12 cellular contexts compared by ENCODE assay signal in genomic region chr10:103543617-103544525, GRCh38. TPM values are rescaled to one million over a fixed set of nuclear protein-coding genes. Genes with fewer than 3 reads are reported as not detected.
DNase-seq lines count a peak whose midpoint lies in the region; ATAC-seq and TF ChIP-seq lines count a peak whose summit lies in the region.
"Had no signal": no experiment of that assay in that cellular context is flagged by ENCODE, and none has a peak within 500 bp of the region (broad histone marks: within the 10 kb centered on the region; RNA-seq: fewer than 3 reads in every experiment).

No MANE protein-coding gene starts in this region.

- H3K27me3 ChIP-seq in mesendoderm (ENCODE audit: insufficient read depth, low read length, poor library complexity), result no peaks in the 10 kb centered on the region

- H3K23ac ChIP-seq in mesendoderm (ENCODE audit: low read length), result no peak overlapping the region

- no peak overlapping the region for H2BK5ac ChIP-seq in mesendoderm (ENCODE audit: low read length)

- H3K56ac ChIP-seq in mesendoderm (ENCODE audit: low read length), result no peak overlapping the region

- no peak overlapping the region for H4K5ac ChIP-seq in mesendoderm (ENCODE audit: low read length)

- no peaks in the 10 kb centered on the region for H3K79me2 ChIP-seq in mesendoderm (ENCODE audit: control insufficient read depth, insufficient read depth, low read length)

- H3K27ac ChIP-seq in mesendoderm (ENCODE audit: low read depth, low read length), result no peak overlapping the region
- H3K27ac ChIP-seq: GM23248 had no signal

- no peaks in the 10 kb centered on the region for H3K36me3 Mint-ChIP-seq in stimulated activated naive CD8-positive, alpha-beta T cell treated with anti-CD3 and anti-CD28 coated beads, Interleukin-15, Interleukin-2, amounts not matched to agents 100 ng/mL and 50 ng/mL, for 24 hours (ENCODE audit: low read depth)
- H3K36me3 Mint-ChIP-seq: activated CD4-positive, alpha-beta memory T cell treated with anti-CD3 and anti-CD28 coated beads for 36 hours; activated naive CD8-positive, alpha-beta T cell treated with anti-CD3 and anti-CD28 coated beads, Interleukin-2, amount 10 ng/mL, durations not matched to agents 7 days and 5 days had no signal

- H3K4me1 Mint-ChIP-seq in stimulated activated naive CD8-positive, alpha-beta T cell treated with anti-CD3 and anti-CD28 coated beads, Interleukin-15, Interleukin-2, amounts not matched to agents 100 ng/mL and 50 ng/mL, for 24 hours (ENCODE audit: low read depth), result peaks cover 14% of the 10 kb centered on the region

- no peak for ATAC-seq in stimulated activated naive CD8-positive, alpha-beta T cell treated with anti-CD3 and anti-CD28 coated beads, Interleukin-15, Interleukin-2, amounts not matched to agents 100 U/mL and 50 U/mL, for 24 hours
- ATAC-seq in SK-N-SH treated with all-trans-retinoic acid at 6 μM for 48 hours (peak; percentile 26; the same call in 1 of the 3 replicates), GM18867 (IDR thresholded peaks at IDR 0.05; ENCODE audit: unreplicated experiment) (no peak), HG03457 (IDR thresholded peaks at IDR 0.05; ENCODE audit: unreplicated experiment) (no peak)

- H3K36me3 ChIP-seq in mesendoderm (ENCODE audit: control insufficient read depth, insufficient read depth, low read length), result no peaks in the 10 kb centered on the region

- H3K4me1 ChIP-seq in mesendoderm (ENCODE audit: control insufficient read depth, low read depth, low read length), result no peaks in the 10 kb centered on the region

- no peak overlapping the region for H3K4me3 ChIP-seq in mesendoderm (ENCODE audit: low read length)

- H3K18ac ChIP-seq in mesendoderm (ENCODE audit: low read length), result no peak overlapping the region

- H3K27me3 Mint-ChIP-seq in stimulated activated naive CD8-positive, alpha-beta T cell treated with anti-CD3 and anti-CD28 coated beads, Interleukin-15, Interleukin-2, amounts not matched to agents 100 ng/mL and 50 ng/mL, for 24 hours, result peaks cover 22% of the 10 kb centered on the region

- WGBS in mesendoderm (ENCODE audit: extremely low coverage, insufficient coverage, low lambda C conversion rate), result no CpG with 5 or more reads among the region's 9 CpGs

- H3K79me1 ChIP-seq in mesendoderm (ENCODE audit: low read length), result no peaks in the 10 kb centered on the region

- no peak overlapping the region for H3K4ac ChIP-seq in mesendoderm (ENCODE audit: low read depth, low read length)

- no peak overlapping the region for H4K8ac ChIP-seq in mesendoderm (ENCODE audit: low read depth, low read length)

- DNase-seq in stimulated activated naive CD8-positive, alpha-beta T cell treated with anti-CD3 and anti-CD28 coated beads, Interleukin-15, Interleukin-2, amounts not matched to agents 100 U/mL and 50 U/mL, for 24 hours, result no peak
- peak; percentile 25 for DNase-seq in mesendoderm
- no peak for DNase-seq in C1 segment of cervical spinal cord (lab: John Stamatoyannopoulos, UW)
- no peak for DNase-seq in Kasumi-1 (lab: John Stamatoyannopoulos, UW)
- DNase-seq: activated CD4-positive, alpha-beta memory T cell treated with anti-CD3 and anti-CD28 coated beads for 36 hours; activated naive CD8-positive, alpha-beta T cell treated with anti-CD3 and anti-CD28 coated beads, Interleukin-2, amount 10 ng/mL, durations not matched to agents 7 days and 5 days; GM23248; IMR-90 had no signal

- H3K9me3 Mint-ChIP-seq in stimulated activated naive CD8-positive, alpha-beta T cell treated with anti-CD3 and anti-CD28 coated beads, Interleukin-15, Interleukin-2, amounts not matched to agents 100 ng/mL and 50 ng/mL, for 24 hours, result no peaks in the 10 kb centered on the region
- H3K9me3 Mint-ChIP-seq: activated CD4-positive, alpha-beta memory T cell treated with anti-CD3 and anti-CD28 coated beads for 36 hours; activated naive CD8-positive, alpha-beta T cell treated with anti-CD3 and anti-CD28 coated beads, Interleukin-2, amount 10 ng/mL, durations not matched to agents 7 days and 5 days had no signal

- H3K4me3 Mint-ChIP-seq in stimulated activated naive CD8-positive, alpha-beta T cell treated with anti-CD3 and anti-CD28 coated beads, Interleukin-15, Interleukin-2, amounts not matched to agents 100 ng/mL and 50 ng/mL, for 24 hours, result peak overlapping the region; percentile 33

- H3K4me2 ChIP-seq in mesendoderm (ENCODE audit: low read length), result no peak overlapping the region

- H2BK15ac ChIP-seq in mesendoderm (replicated peaks; ENCODE audit: low read depth), result no peak overlapping the region

- H2BK120ac ChIP-seq in mesendoderm (ENCODE audit: low read depth, low read length), result no peak overlapping the region

- no peak overlapping the region for H3K9ac ChIP-seq in mesendoderm (ENCODE audit: low read length)
- H3K9ac ChIP-seq: GM23248 had no signal

- no peak overlapping the region for H3K27ac Mint-ChIP-seq in stimulated activated naive CD8-positive, alpha-beta T cell treated with anti-CD3 and anti-CD28 coated beads, Interleukin-15, Interleukin-2, amounts not matched to agents 100 ng/mL and 50 ng/mL, for 24 hours
- H3K27ac Mint-ChIP-seq: activated CD4-positive, alpha-beta memory T cell treated with anti-CD3 and anti-CD28 coated beads for 36 hours; activated naive CD8-positive, alpha-beta T cell treated with anti-CD3 and anti-CD28 coated beads, Interleukin-2, amount 10 ng/mL, durations not matched to agents 7 days and 5 days had no signal

- H2AK5ac ChIP-seq in mesendoderm (ENCODE audit: low read length), result no peak overlapping the region

TF ChIP-seq in SK-N-SH treated with all-trans-retinoic acid at 6 μM for 48 hours, 23 proteins besides CTCF, POLR2A, EP300 and RAD21:
- TF ChIP-seq CSRNP3 (CRISPR knock-in tag; IDR thresholded peaks at IDR 0.05), result no peak
- TF ChIP-seq PATZ1 (CRISPR knock-in tag; IDR thresholded peaks at IDR 0.05; ENCODE audit: borderline replicate concordance), result no peak
- no peak for TF ChIP-seq ZFP3 (CRISPR knock-in tag; IDR thresholded peaks at IDR 0.05)
- no peak for TF ChIP-seq ZC3H10 (CRISPR knock-in tag; IDR thresholded peaks at IDR 0.05)
- no peak for TF ChIP-seq ESRRG (CRISPR knock-in tag; IDR thresholded peaks at IDR 0.05)
- no peak for TF ChIP-seq PPARA (CRISPR knock-in tag; IDR thresholded peaks at IDR 0.05; ENCODE audit: borderline replicate concordance)
- TF ChIP-seq TCF4 (CRISPR knock-in tag; IDR thresholded peaks at IDR 0.05; ENCODE audit: borderline replicate concordance), result no peak
- no peak for TF ChIP-seq ZFP30 (CRISPR knock-in tag; IDR thresholded peaks at IDR 0.05)
- no peak for TF ChIP-seq CREB5 (CRISPR knock-in tag; IDR thresholded peaks at IDR 0.05; ENCODE audit: low read depth)
- TF ChIP-seq GLIS3 (CRISPR knock-in tag; IDR thresholded peaks at IDR 0.05), result no peak
- TF ChIP-seq BACH2 (CRISPR knock-in tag; IDR thresholded peaks at IDR 0.05; ENCODE audit: borderline replicate concordance), result no peak

RNA-seq across cellular contexts. Expression of gene NEURL1, which starts 50.4 kb away (rescaled TPM):
- polyA plus RNA-seq in mesendoderm (2013, experiment 1 of 2), result 0.20 TPM
- polyA plus RNA-seq in mesendoderm (2013, experiment 2 of 2), result 0.20 TPM
